Comparison of ENCODE assay signal across 7 cellular contexts in the genomic region with DNA sequence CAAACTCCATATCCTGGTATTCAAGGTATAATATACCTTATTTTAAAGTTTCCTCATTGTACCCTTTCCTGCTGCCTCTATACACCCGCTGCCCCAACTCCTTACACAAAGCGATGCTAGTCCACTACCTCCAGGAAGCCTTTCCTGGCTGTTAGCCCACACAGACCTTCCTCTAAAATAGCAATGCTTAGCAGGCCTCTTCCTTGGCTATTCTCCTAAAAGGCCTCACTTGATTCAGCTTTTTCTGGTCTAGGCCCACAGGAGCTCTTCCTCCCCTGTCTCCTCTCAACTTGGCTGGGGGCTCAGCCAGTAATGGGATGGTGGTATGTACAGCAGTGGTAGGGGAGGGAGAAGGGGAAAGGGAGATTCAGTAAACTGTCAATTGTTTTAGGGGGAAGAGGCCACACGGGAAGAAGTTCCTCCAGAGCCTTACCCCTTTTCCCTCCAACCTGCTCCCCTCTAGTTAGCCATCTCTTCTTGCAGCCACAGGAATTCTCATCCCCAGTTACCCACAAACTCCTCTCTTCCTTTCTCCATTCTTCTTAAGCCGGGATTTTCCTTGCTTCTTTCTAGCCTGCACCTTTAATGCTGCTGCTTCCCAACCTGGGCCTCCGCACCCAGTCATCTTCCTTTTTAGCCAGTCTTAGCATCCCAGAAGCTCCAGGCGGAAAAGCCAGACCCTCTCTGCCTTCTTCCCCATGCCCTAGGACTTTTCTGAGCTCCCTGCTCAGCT. TPM values are rescaled to one million over a fixed set of nuclear protein-coding genes. Genes with fewer than 3 reads are reported as not detected.
A peak's percentile ranks its signal among the peaks of the same experiment; 100 is the strongest.
DNase-seq lines count a peak whose midpoint lies in the region; ATAC-seq lines count a peak whose summit lies in the region.

No MANE protein-coding gene starts in this region.

- H3K4me3 Mint-ChIP-seq in activated CD8-positive, alpha-beta T cell treated with anti-CD3 and anti-CD28 coated beads, Interleukin-2, amount 10 ng/mL, durations not matched to agents 7 days and 5 days: peak overlapping the region; percentile 94
- H3K4me3 Mint-ChIP-seq in stimulated activated naive B cell treated with anti-CD40 and anti-IgM and Interleukin-4, amounts not matched to agents 10 μg/mL and 1 μg/mL and 100 μg/mL, for 72 hours: peak overlapping the region; percentile 92 to 100

- H3K4me1 ChIP-seq in HUES48 (ENCODE audit: control insufficient read depth, insufficient read depth, low read length): peaks cover 24% of the 10 kb centered on the region

- peak overlapping the region; percentile 99 for H3K27ac Mint-ChIP-seq in activated CD8-positive, alpha-beta T cell treated with anti-CD3 and anti-CD28 coated beads, Interleukin-2, amount 10 ng/mL, durations not matched to agents 7 days and 5 days
- H3K27ac Mint-ChIP-seq in stimulated activated naive B cell treated with anti-CD40 and anti-IgM and Interleukin-4, amounts not matched to agents 10 μg/mL and 1 μg/mL and 100 μg/mL, for 72 hours: peak overlapping the region; percentile 99

- H3K9me3 Mint-ChIP-seq in activated CD8-positive, alpha-beta T cell treated with anti-CD3 and anti-CD28 coated beads, Interleukin-2, amount 10 ng/mL, durations not matched to agents 7 days and 5 days (ENCODE audit: insufficient read depth): no peaks in the 10 kb centered on the region
- no peaks in the 10 kb centered on the region for H3K9me3 Mint-ChIP-seq in stimulated activated naive B cell treated with anti-CD40 and anti-IgM and Interleukin-4, amounts not matched to agents 10 μg/mL and 1 μg/mL and 100 μg/mL, for 72 hours

- H3K27me3 ChIP-seq in HUES48 (ENCODE audit: control insufficient read depth, insufficient read depth, low read length): no peaks in the 10 kb centered on the region

- H3K4me3 ChIP-seq in HUES48 (ENCODE audit: low read depth, low read length) (peak overlapping the region; percentile 92), iPS-11a (ENCODE audit: low read depth, low read length) (peak overlapping the region; percentile 95)

- H3K9me3 ChIP-seq in HUES48 (ENCODE audit: control insufficient read depth, insufficient read depth, low read length): no peaks in the 10 kb centered on the region

- H3K27me3 Mint-ChIP-seq in activated CD8-positive, alpha-beta T cell treated with anti-CD3 and anti-CD28 coated beads, Interleukin-2, amount 10 ng/mL, durations not matched to agents 7 days and 5 days (ENCODE audit: low read depth): no peaks in the 10 kb centered on the region
- no peaks in the 10 kb centered on the region for H3K27me3 Mint-ChIP-seq in stimulated activated naive B cell treated with anti-CD40 and anti-IgM and Interleukin-4, amounts not matched to agents 10 μg/mL and 1 μg/mL and 100 μg/mL, for 72 hours

- H3K27ac ChIP-seq in HUES48 (ENCODE audit: low read depth, low read length): peak overlapping the region; percentile 93

- no peak for DNase-seq in activated CD8-positive, alpha-beta T cell treated with anti-CD3 and anti-CD28 coated beads, Interleukin-2, amount 10 ng/mL, durations not matched to agents 7 days and 5 days
- DNase-seq in stimulated activated naive B cell treated with anti-CD40 and anti-IgM and Interleukin-4, amounts not matched to agents 10 μg/mL and 1 μg/mL and 100 μg/mL, for 72 hours: no peak
- DNase-seq in A172 (ENCODE audit: low spot score) (no peak), OCI-M2 (lab: John Stamatoyannopoulos, UW; ENCODE audit: unreplicated experiment) (no peak)

- H3K9ac ChIP-seq in HUES48 (ENCODE audit: low read depth, low read length): peak overlapping the region; percentile 96; the same call in 1 of the 2 replicates

- peaks cover 22% of the 10 kb centered on the region for H3K36me3 ChIP-seq in HUES48 (ENCODE audit: control insufficient read depth, insufficient read depth, low read length)

- CTCF ChIA-PET in activated CD8-positive, alpha-beta T cell treated with anti-CD3 and anti-CD28 coated beads, Interleukin-2, amount 10 ng/mL, durations not matched to agents 7 days and 5 days (lab: Charles Lee): interaction anchor here (1.5 to 1.7 kb wide), 2 partner anchors 40 to 47 kb away, joined by 4 to 9 read pairs; a partner anchor contains a TSS

- peaks cover 31% of the 10 kb centered on the region for H3K36me3 Mint-ChIP-seq in activated CD8-positive, alpha-beta T cell treated with anti-CD3 and anti-CD28 coated beads, Interleukin-2, amount 10 ng/mL, durations not matched to agents 7 days and 5 days (ENCODE audit: low read depth)
- peaks cover 47 to 54% of the 10 kb centered on the region in 2 donors for H3K36me3 Mint-ChIP-seq in stimulated activated naive B cell treated with anti-CD40 and anti-IgM and Interleukin-4, amounts not matched to agents 10 μg/mL and 1 μg/mL and 100 μg/mL, for 72 hours

- POLR2A ChIA-PET in activated CD8-positive, alpha-beta T cell treated with anti-CD3 and anti-CD28 coated beads, Interleukin-2, amount 10 ng/mL, durations not matched to agents 7 days and 5 days (lab: Charles Lee): interaction anchor here (0.9 to 1.2 kb wide), 2 partner anchors 10 to 39 kb away, joined by 3 read pairs; no protein-coding TSS in a partner anchor

- ATAC-seq in activated CD8-positive, alpha-beta T cell treated with anti-CD3 and anti-CD28 coated beads, Interleukin-2, amount 10 ng/mL, durations not matched to agents 7 days and 5 days: no peak
- ATAC-seq in stimulated activated naive B cell treated with anti-CD40 and anti-IgM and Interleukin-4, amounts not matched to agents 10 μg/mL and 1 μg/mL and 100 μg/mL, for 72 hours (replicated peaks): no peak
- no peak for ATAC-seq in GM18873 (IDR thresholded peaks at IDR 0.05; ENCODE audit: low FRiP score, unreplicated experiment)

- H3K4me1 Mint-ChIP-seq in activated CD8-positive, alpha-beta T cell treated with anti-CD3 and anti-CD28 coated beads, Interleukin-2, amount 10 ng/mL, durations not matched to agents 7 days and 5 days (ENCODE audit: low read depth): peaks cover 26% of the 10 kb centered on the region
- peaks cover 23 to 46% of the 10 kb centered on the region in 2 donors for H3K4me1 Mint-ChIP-seq in stimulated activated naive B cell treated with anti-CD40 and anti-IgM and Interleukin-4, amounts not matched to agents 10 μg/mL and 1 μg/mL and 100 μg/mL, for 72 hours

RNA-seq across cellular contexts. Expression of a gene that starts 2.6 kb away (rescaled TPM):
- total RNA-seq in activated CD8-positive, alpha-beta T cell treated with anti-CD3 and anti-CD28 coated beads, Interleukin-2, amount 10 ng/mL, durations not matched to agents 7 days and 5 days: 10 to 100 TPM; 32.6 to 33.9 TPM
- 61.4 and 69.7 TPM in 2 replicates for total RNA-seq in A172 (2014; rRNA removed; shearing (Covaris generic))

RNA-seq across cellular contexts. Expression of a gene that starts 2.7 kb away (rescaled TPM):
- 100 to 1,000 TPM; 333 to 343 TPM for total RNA-seq in activated CD8-positive, alpha-beta T cell treated with anti-CD3 and anti-CD28 coated beads, Interleukin-2, amount 10 ng/mL, durations not matched to agents 7 days and 5 days
- total RNA-seq in A172 (2014; rRNA removed; shearing (Covaris generic)): 534 and 595 TPM in 2 replicates

RNA-seq across cellular contexts. Expression of a gene that starts 39.8 kb away (rescaled TPM):
- total RNA-seq in activated CD8-positive, alpha-beta T cell treated with anti-CD3 and anti-CD28 coated beads, Interleukin-2, amount 10 ng/mL, durations not matched to agents 7 days and 5 days: 10 to 100 TPM; 22.3 to 22.5 TPM
- 5.3 and 7.1 TPM in 2 replicates for total RNA-seq in A172 (2014; rRNA removed; shearing (Covaris generic))

RNA-seq across cellular contexts. Expression of a gene that starts 53.3 kb away (rescaled TPM):
- total RNA-seq in activated CD8-positive, alpha-beta T cell treated with anti-CD3 and anti-CD28 coated beads, Interleukin-2, amount 10 ng/mL, durations not matched to agents 7 days and 5 days: 10 to 100 TPM; 59.3 to 63.9 TPM
- total RNA-seq in A172 (2014; rRNA removed; shearing (Covaris generic)): 8.5 and 10.5 TPM in 2 replicates
